17 cellular contexts compared by ENCODE assay signal in the genomic region with DNA sequence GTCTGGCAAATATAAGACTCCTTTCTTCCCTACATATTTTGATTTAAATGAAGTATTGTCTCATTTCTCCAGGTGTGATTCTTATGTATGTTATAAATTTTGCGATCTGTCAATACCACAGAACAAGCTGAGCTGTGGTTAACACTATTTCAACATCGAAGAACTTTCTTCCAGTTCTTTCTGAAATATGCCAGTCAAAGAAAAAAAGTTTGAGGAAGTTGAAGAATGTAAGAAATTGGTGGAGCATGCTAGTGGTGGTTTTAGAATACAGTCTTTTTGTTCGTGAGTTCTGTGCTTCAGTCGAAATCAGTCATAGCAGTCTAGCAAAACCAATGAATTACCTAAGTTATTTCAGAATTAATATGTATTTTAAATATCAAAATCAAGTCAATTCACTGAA. TPM values are rescaled to one million over a fixed set of nuclear protein-coding genes. Genes with fewer than 3 reads are reported as not detected.
A peak's percentile ranks its signal among the peaks of the same experiment; 100 is the strongest.
DNase-seq lines count a peak whose midpoint lies in the region; ATAC-seq, FAIRE-seq and TF ChIP-seq lines count a peak whose summit lies in the region.
"Had no signal": no experiment of that assay in that cellular context is flagged by ENCODE, and none has a peak within 500 bp of the region (broad histone marks: within the 10 kb centered on the region; RNA-seq: fewer than 3 reads in every experiment).

No MANE protein-coding gene starts in this region.

- H3K4me3 ChIP-seq in choroid plexus epithelial cell (ENCODE audit: low read depth, low read length) (no peak overlapping the region), pancreas (no peak overlapping the region)
- H3K4me3 ChIP-seq: gastroesophageal sphincter had no signal

- no peaks in the 10 kb centered on the region for H3K9me3 ChIP-seq in pancreas
- H3K9me3 ChIP-seq: gastroesophageal sphincter had no signal

- whole genome bisulfite sequencing in pancreas, 2 donors = 52 to 54% methylated on average over 4 of the region's 4 CpGs

- no peak for FAIRE-seq in pancreas (lab: Jason Lieb, UNC)
- FAIRE-seq: GM12891 had no signal

- no peaks in the 10 kb centered on the region for H3K27me3 ChIP-seq in pancreas
- H3K27me3 ChIP-seq: gastroesophageal sphincter had no signal

- no peaks in the 10 kb centered on the region for H3K36me3 ChIP-seq in pancreas
- H3K36me3 ChIP-seq: gastroesophageal sphincter had no signal

- no peak for TF ChIP-seq CTCF in choroid plexus epithelial cell (conservative IDR thresholded peaks at IDR 0.05; ENCODE audit: low read depth, low read length)
- TF ChIP-seq CTCF in pancreas (IDR thresholded peaks at IDR 0.05) = no peak

- ATAC-seq in pancreas = peak in 3 of 4 donors; percentile 35 to 54 (median 39)
- ATAC-seq in HG03045 (IDR thresholded peaks at IDR 0.05; ENCODE audit: unreplicated experiment) = no peak
- ATAC-seq in HG03521 (IDR thresholded peaks at IDR 0.05; ENCODE audit: unreplicated experiment) = no peak
- ATAC-seq in HG02642 (IDR thresholded peaks at IDR 0.05; ENCODE audit: poor library complexity, unreplicated experiment) = no peak
- ATAC-seq: activated CD4-positive, CD25-positive, alpha-beta regulatory T cell treated with anti-CD3 and anti-CD28 coated beads, Interleukin-2, amount 50 U/mL, for 24 hours; activated T-helper 17 cell treated with anti-CD3 and anti-CD28 coated beads, Interleukin-2, amount 50 U/mL, for 72 hours; esophagus mucosa; gastroesophageal sphincter had no signal

- peaks cover 0 to 32% (median 19%) of the 10 kb centered on the region in 3 donors for H3K4me1 ChIP-seq in pancreas

- DNase-seq in GF-D8 (lab: John Stamatoyannopoulos, UW) = peak; percentile 24
- peak; percentile 86 for DNase-seq in NOMO-1 treated with DMSO at 0.1 percent for 48 hours (lab: John Stamatoyannopoulos, UW; ENCODE audit: unreplicated experiment)
- peak; percentile 47 for DNase-seq in choroid plexus epithelial cell (ENCODE audit: low read depth)
- DNase-seq in pancreas = no peak
- no peak for DNase-seq in activated CD4-positive, alpha-beta T cell treated with anti-CD3 and anti-CD28 coated beads for 1 hour
- DNase-seq: CD4-positive, alpha-beta memory T cell; NCI-H526; T-helper 9 cell had no signal

- intact Hi-C loops in pancreas (cut with DNase I) = no loop called here

- H3K27ac ChIP-seq in pancreas = peak overlapping the region in 1 of 4 donors; percentile 26
- H3K27ac ChIP-seq: gastroesophageal sphincter, KMS-11 had no signal

RNA-seq across cellular contexts. Expression of a gene that starts 8.6 kb away (rescaled TPM):
- 10 to 100 TPM; 45.2 to 74.5 (median 63.0) TPM for total RNA-seq in pancreas
- polyA plus RNA-seq in pancreas = 10 to 100 TPM; 18.0 to 18.6 TPM
- total RNA-seq: CD4-positive, alpha-beta memory T cell had no signal

Comparison
In these comparisons a context has a peak if more than half of its experiments do, and no peak if none do; other contexts are left out.
1. DNase-seq: peak in GF-D8 (single experiment), NOMO-1 treated with DMSO at 0.1 percent for 48 hours (single experiment) and choroid plexus epithelial cell (single experiment); none in pancreas (0 of 6) and activated CD4-positive, alpha-beta T cell treated with anti-CD3 and anti-CD28 coated beads for 1 hour (single experiment).
2. ATAC-seq: peak in pancreas (3 of 4); none in HG03045 (single experiment), HG03521 (single experiment) and HG02642 (single experiment).